In the genomic region with DNA sequence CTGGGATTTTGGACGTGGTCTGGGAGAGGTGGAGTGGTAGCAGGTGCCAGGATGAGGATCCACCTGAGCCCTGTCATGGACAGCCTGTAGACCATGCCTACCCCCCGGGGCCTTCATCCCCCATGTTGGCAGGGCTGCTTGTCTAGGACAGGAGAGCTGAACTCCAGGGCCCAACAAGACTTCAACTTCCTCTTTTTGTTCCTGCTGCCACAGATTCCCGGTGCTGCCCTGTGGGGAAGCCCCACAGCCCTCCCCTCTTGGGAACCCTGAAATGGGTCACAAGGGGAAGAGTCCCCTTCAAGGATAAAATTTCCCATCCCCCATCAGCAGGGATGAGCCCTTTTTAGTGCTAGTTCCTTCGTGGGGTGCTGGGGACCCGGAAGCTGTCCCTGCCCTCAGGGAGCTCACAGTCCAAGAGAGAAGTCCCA, we compare ENCODE assay signal across 11 cellular contexts. TPM values are rescaled to one million over a fixed set of nuclear protein-coding genes. Genes with fewer than 3 reads are reported as not detected.
A peak's percentile ranks its signal among the peaks of the same experiment; 100 is the strongest.
DNase-seq lines count a peak whose midpoint lies in the region; TF ChIP-seq lines count a peak whose summit lies in the region.
"Had no signal": no experiment of that assay in that cellular context is flagged by ENCODE, and none has a peak within 500 bp of the region (broad histone marks: within the 10 kb centered on the region; RNA-seq: fewer than 3 reads in every experiment).

No MANE protein-coding gene starts in this region.

- H3K9me3 Mint-ChIP-seq in T-helper 2 cell treated with Interferon-gamma antibody and Interleukin-4, amounts not matched to agents 5 μg/mL and 100 μg/mL, for 36 hours = no peaks in the 10 kb centered on the region

- peaks cover 25% of the 10 kb centered on the region for H3K36me3 Mint-ChIP-seq in T-helper 2 cell treated with Interferon-gamma antibody and Interleukin-4, amounts not matched to agents 5 μg/mL and 100 μg/mL, for 36 hours (ENCODE audit: low read depth)

- no peak overlapping the region for H3K4me3 ChIP-seq in NB4 (ENCODE audit: low read depth, low read length)
- H3K4me3 ChIP-seq in adrenal gland = no peak overlapping the region
- peak overlapping the region; percentile 25 to 97 for H3K4me3 ChIP-seq in neutrophil (ENCODE audit: low read depth in 1 of 2, low read length in 1 of 2)
- H3K4me3 ChIP-seq in dorsolateral prefrontal cortex = no peak overlapping the region

- DNase-seq in T-helper 2 cell treated with Interferon-gamma antibody and Interleukin-4, amounts not matched to agents 5 μg/mL and 100 μg/mL, for 36 hours (ENCODE audit: low spot score) = no peak
- DNase-seq in T-helper 2 cell = no peak
- DNase-seq in NB4 (ENCODE audit: low read depth) = peak; percentile 74
- peak in 2 of 7 donors; percentile 21 to 51 for DNase-seq in adrenal gland
- no peak for DNase-seq in GM10266 (ENCODE audit: extremely low spot score)
- no peak for DNase-seq in amniotic stem cell (lab: John Stamatoyannopoulos, UW)
- no peak for DNase-seq in dorsolateral prefrontal cortex
- DNase-seq: EL; stimulated activated CD8-positive, alpha-beta memory T cell treated with anti-CD3 and anti-CD28 coated beads, Interleukin-4, amount 100 ng/mL, for 48 hours had no signal

- H3K4me1 ChIP-seq in adrenal gland (replicated peaks in 1 of 2) (peaks cover 8 to 12% of the 10 kb centered on the region in 2 donors), neutrophil (ENCODE audit: control insufficient read depth in 1 of 2, insufficient read depth in 1 of 2, low read depth in 1 of 2, low read length in 1 of 2) (peaks cover 38 to 39% of the 10 kb centered on the region in 2 experiments)

- peaks cover 46% of the 10 kb centered on the region for H3K4me1 Mint-ChIP-seq in T-helper 2 cell treated with Interferon-gamma antibody and Interleukin-4, amounts not matched to agents 5 μg/mL and 100 μg/mL, for 36 hours (ENCODE audit: low read depth)

- peak overlapping the region; percentile 97 for H3K4me3 Mint-ChIP-seq in T-helper 2 cell treated with Interferon-gamma antibody and Interleukin-4, amounts not matched to agents 5 μg/mL and 100 μg/mL, for 36 hours

- no peaks in the 10 kb centered on the region for H3K36me3 ChIP-seq in adrenal gland (replicated peaks in 1 of 2)
- H3K36me3 ChIP-seq in neutrophil = no peaks in the 10 kb centered on the region

- intact Hi-C loops in adrenal gland (cut with DNase I) (no loop called here), dorsolateral prefrontal cortex (cut with DNase I) (loop anchor here (2.0 kb wide), 2 partner anchors 15 to 17 kb away; partner anchors contain the start of gene C10orf95 (in 1 of the 2))

- H3K9me3 ChIP-seq in adrenal gland (replicated peaks in 1 of 3) (no peaks in the 10 kb centered on the region), neutrophil (no peaks in the 10 kb centered on the region)

- H3K27ac ChIP-seq in adrenal gland (peak overlapping the region in 3 of 5 donors; percentile 9 to 17 (median 12)), neutrophil (peak overlapping the region; percentile 53), dorsolateral prefrontal cortex (no peak overlapping the region)

- 46 to 81% (median 65%) methylated on average over 4 to 5 of the region's 5 CpGs for WGBS in adrenal gland, 4 donors

- TF ChIP-seq POLR2A in NB4 (IDR thresholded peaks at IDR 0.05; ENCODE audit: extremely low read depth, insufficient read length) (no peak), adrenal gland (IDR thresholded peaks at IDR 0.05) (no peak)

- H3K27me3 Mint-ChIP-seq in T-helper 2 cell treated with Interferon-gamma antibody and Interleukin-4, amounts not matched to agents 5 μg/mL and 100 μg/mL, for 36 hours (ENCODE audit: low read depth) = no peaks in the 10 kb centered on the region

- no peaks in the 10 kb centered on the region for H3K27me3 ChIP-seq in adrenal gland
- no peaks in the 10 kb centered on the region for H3K27me3 ChIP-seq in neutrophil
- H3K27me3 ChIP-seq in dorsolateral prefrontal cortex = peaks cover 0 to 4% (median 0%) of the 10 kb centered on the region in 45 donors

- TF ChIP-seq CTCF in NB4 (IDR thresholded peaks at IDR 0.05; ENCODE audit: low read depth, low read length) = no peak
- no peak for TF ChIP-seq CTCF in adrenal gland (IDR thresholded peaks at IDR 0.05)
- no peak for TF ChIP-seq CTCF in neutrophil (IDR thresholded peaks at IDR 0.05)
- no peak for TF ChIP-seq CTCF in GM10266 (IDR thresholded peaks at IDR 0.05; ENCODE audit: control insufficient read depth, insufficient read depth, low read depth, missing control alignments)
- no peak for TF ChIP-seq CTCF in dorsolateral prefrontal cortex (IDR thresholded peaks at IDR 0.05 in 54 of 56, conservative IDR thresholded peaks at IDR 0.05 in 2 of 56; ENCODE audit: low read depth in 1 of 56, partially characterized antibody in 56 of 56)

- H3K27ac Mint-ChIP-seq in T-helper 2 cell treated with Interferon-gamma antibody and Interleukin-4, amounts not matched to agents 5 μg/mL and 100 μg/mL, for 36 hours = peak overlapping the region; percentile 94

RNA-seq across cellular contexts. Expression of gene CUEDC2, which starts 1.3 kb away (rescaled TPM):
- total RNA-seq in adrenal gland = 100 to 1,000 TPM in 1 of 8 donors, 10 to 100 TPM in 7; 76.9 to 115 (median 87.0) TPM
- 10 to 100 TPM; 71.4 to 75.3 (median 73.1) TPM for polyA plus RNA-seq in adrenal gland
- 100 to 1,000 TPM in 6 of 120 experiments, 10 to 100 TPM in 114; 53.3 to 107 (median 81.5) TPM for total RNA-seq in dorsolateral prefrontal cortex

RNA-seq across cellular contexts. Expression of gene FBXL15, which starts 13.0 kb away (rescaled TPM):
- 10 to 100 TPM; 21.6 to 61.9 (median 33.9) TPM for total RNA-seq in adrenal gland
- polyA plus RNA-seq in adrenal gland = 10 to 100 TPM in 2 of 3 donors, 1 to 10 TPM in 1; 2.1 to 26.1 (median 25.5) TPM
- total RNA-seq in dorsolateral prefrontal cortex = 10 to 100 TPM; 13.9 to 50.1 (median 32.5) TPM

RNA-seq across cellular contexts. Expression of gene PSD, which starts 15.0 kb away (rescaled TPM):
- total RNA-seq in adrenal gland (10 to 100 TPM in 1 of 8 donors, 1 to 10 TPM in 5, under 1 TPM in 1, not detected in 1; 0.54 to 10.6 (median 6.0) TPM), dorsolateral prefrontal cortex (100 to 1,000 TPM in 119 of 120 experiments, 10 to 100 TPM in 1; 92.5 to 483 (median 306) TPM)
- 10 to 100 TPM in 2 of 3 donors, 1 to 10 TPM in 1; 3.4 to 43.7 (median 10.4) TPM for polyA plus RNA-seq in adrenal gland

RNA-seq across cellular contexts. Expression of gene C10orf95, which starts 17.7 kb away (rescaled TPM):
- under 1 TPM in 3 of 8 donors, not detected in 5; 0.14 to 0.28 (median 0.18) TPM for total RNA-seq in adrenal gland
- polyA plus RNA-seq in adrenal gland = under 1 TPM in 2 of 3 donors, not detected in 1; 0.24 TPM
- total RNA-seq in dorsolateral prefrontal cortex = 1 to 10 TPM in 4 of 120 experiments, under 1 TPM in 54, not detected in 62; 0.26 to 1.3 (median 0.45) TPM
- total RNA-seq: Right ventricle myocardium inferior had no signal

RNA-seq across cellular contexts. Expression of gene NFKB2, which starts 38.1 kb away (rescaled TPM):
- total RNA-seq in adrenal gland = 10 to 100 TPM; 14.3 to 73.2 (median 29.6) TPM
- 10 to 100 TPM; 17.3 to 92.6 (median 85.8) TPM for polyA plus RNA-seq in adrenal gland
- total RNA-seq in dorsolateral prefrontal cortex = 10 to 100 TPM in 45 of 120 experiments, 1 to 10 TPM in 75; 3.3 to 26.3 (median 8.5) TPM

Comparison
In these comparisons a context has a peak if more than half of its experiments do, and no peak if none do; other contexts are left out.
1. H3K4me3 ChIP-seq: peak in neutrophil (2 of 2); none in NB4 (single experiment), adrenal gland (0 of 4) and dorsolateral prefrontal cortex (0 of 59).
2. H3K27ac ChIP-seq: peak in adrenal gland (3 of 5) and neutrophil (single experiment); none in dorsolateral prefrontal cortex (0 of 59).
3. RNA of gene PSD, which starts 15.0 kb away (total RNA-seq): 92.5 to 483 TPM in dorsolateral prefrontal cortex; 0.54 to 10.6 TPM in adrenal gland; every median in the first group is over 4 times any median in the second.
4. intact Hi-C loops: an anchor here in dorsolateral prefrontal cortex (2.0 kb wide); none called in adrenal gland.